In the genomic region with DNA sequence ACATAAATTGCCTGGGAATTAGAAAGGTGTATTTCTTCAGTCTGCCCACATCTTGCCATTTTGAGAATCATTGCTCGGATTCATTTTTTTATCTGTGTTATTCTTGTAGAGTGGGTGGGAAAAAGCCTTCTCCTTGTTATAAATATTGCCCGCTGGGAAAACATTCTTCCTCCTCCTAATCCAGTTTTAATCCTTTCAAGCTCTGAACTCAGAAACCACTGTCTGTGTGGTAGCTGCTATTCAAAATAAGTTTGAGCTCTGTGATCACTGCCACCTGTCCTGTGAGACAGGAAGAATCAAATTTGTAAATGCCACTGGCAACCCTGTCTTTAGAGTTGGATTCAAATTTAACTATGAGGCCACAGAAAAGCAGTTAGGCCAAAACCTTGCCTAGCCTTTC, we compare ENCODE assay signal across 27 cellular contexts.
"Had no signal": no experiment of that assay in that cellular context is flagged by ENCODE, and none has a peak within 500 bp of the region (broad histone marks: within the 10 kb centered on the region; RNA-seq: fewer than 3 reads in every experiment).

No MANE protein-coding gene starts in this region.

- H3K9me3 ChIP-seq: ascending aorta, body of pancreas, Peyer's patch had no signal

- DNase-seq: activated B cell treated with CpG ODN at 0.5 μM for 24 hours; activated CD4-positive, alpha-beta memory T cell treated with anti-CD3 and anti-CD28 coated beads for 36 hours; activated CD4-positive, alpha-beta T cell treated with anti-CD3 and anti-CD28 coated beads, Interleukin-2, amount 10 ng/mL, durations not matched to agents 7 days and 5 days; activated CD8-positive, alpha-beta memory T cell treated with anti-CD3 and anti-CD28 coated beads for 24 hours; activated effector memory CD4-positive, alpha-beta T cell treated with anti-CD3 and anti-CD28 coated beads, Interleukin-2, amount 50 U/mL, for 16 hours; activated naive CD4-positive, alpha-beta T cell treated with Interleukin-2 at 50 U/mL for 16 hours; activated naive CD8-positive, alpha-beta T cell treated with anti-CD3 and anti-CD28 coated beads, Interleukin-2, amount 50 U/mL, for 24 hours; activated T-cell treated with anti-CD3 and anti-CD28 coated beads, Interleukin-2, amount 50 U/mL, for 4 hours; amniotic stem cell; body of pancreas; central memory CD4-positive, alpha-beta T cell; Kasumi-1; KBM-7; NCI-H1105 treated with DMSO at 0.1 percent for 48 hours; NCI-H1436 treated with DMSO at 0.1 percent for 48 hours; NCI-H187; NCI-H2081; NCI-H510A treated with DMSO at 0.1 percent for 48 hours; NCI-H748 treated with DMSO at 0.1 percent for 48 hours; NK-92 treated with Interleukin-12 subunit alpha and Interleukin-12 subunit beta, amount 100 ng/mL, for 24 hours; Peyer's patch; Right ventricle myocardium superior; T-helper 17 cell; T-helper 9 cell had no signal

- H3K27ac ChIP-seq: ascending aorta, body of pancreas, Peyer's patch, RWPE1 had no signal

- H3K27me3 ChIP-seq: ascending aorta, body of pancreas, Peyer's patch had no signal

- ATAC-seq: activated naive CD4-positive, alpha-beta T cell treated with anti-CD3 and anti-CD28 coated beads, Interleukin-2, amount 50 U/mL, for 72 hours; activated naive CD8-positive, alpha-beta T cell treated with anti-CD3 and anti-CD28 coated beads, Interleukin-2, amount 50 U/mL, for 24 hours; activated T-cell treated with anti-CD3 and anti-CD28 coated beads, Interleukin-2, amount 50 U/mL, for 4 hours; body of pancreas; T-helper 17 cell had no signal

- H3K4me1 ChIP-seq: ascending aorta, body of pancreas, Peyer's patch had no signal

- H3K4me3 ChIP-seq: ascending aorta, body of pancreas, Peyer's patch had no signal

- H3K36me3 ChIP-seq: ascending aorta, Peyer's patch had no signal
